Comparison of ENCODE assay signal across 8 cellular contexts in genomic region chr3:149575213-149575961, GRCh38.
DNase-seq lines count a peak whose midpoint lies in the region; ATAC-seq and TF ChIP-seq lines count a peak whose summit lies in the region.

No MANE protein-coding gene starts in this region.

- POLR2A ChIA-PET in OCI-LY7 (lab: Charles Lee), result no interaction called here

- no peaks in the 10 kb centered on the region for H3K9me2 ChIP-seq in OCI-LY7 (ENCODE audit: insufficient read depth, low read length)

- peak in 1 of 2 donors; percentile 20 for ATAC-seq in gastrocnemius medialis
- no peak for ATAC-seq in GM18870 (IDR thresholded peaks at IDR 0.05; ENCODE audit: unreplicated experiment)
- no peak for ATAC-seq in HG03432 (IDR thresholded peaks at IDR 0.05; ENCODE audit: unreplicated experiment)

- H3K4me2 ChIP-seq in OCI-LY7 (ENCODE audit: low read length), result no peak overlapping the region

- BruUV-seq in OCI-LY7 (replicated peaks; lab: Mats Ljungman, UMichigan), result no TSS peak

- H3K9me3 ChIP-seq in gastrocnemius medialis (no peaks in the 10 kb centered on the region), OCI-LY7 (ENCODE audit: low read length) (no peaks in the 10 kb centered on the region)

- CTCF ChIA-PET in OCI-LY7 (lab: Charles Lee; ENCODE audit: unreplicated experiment), result no interaction called here

- in situ Hi-C loops in SK-MEL-5 (cut with HindIII; ENCODE audit: low pct_unique_long_range_greater_than_20kb, low sequenced_read_pairs) (no loop called here), gastrocnemius medialis (cut with MboI; ENCODE audit: low sequenced_read_pairs in 4 of 4) (no loop called here)

- no peak for TF ChIP-seq POLR2A in gastrocnemius medialis (IDR thresholded peaks at IDR 0.05)

- no peaks in the 10 kb centered on the region for H4K20me1 ChIP-seq in OCI-LY7 (ENCODE audit: insufficient read depth, low read length)

- H3K36me3 ChIP-seq in gastrocnemius medialis (no peaks in the 10 kb centered on the region), OCI-LY7 (ENCODE audit: insufficient read depth, low read length) (no peaks in the 10 kb centered on the region)

- peak overlapping the region; percentile 2 to 25 for H3K4me3 ChIP-seq in foreskin fibroblast (ENCODE audit: low read depth in 1 of 2, low read length in 2 of 2)
- H3K4me3 ChIP-seq in gastrocnemius medialis, result peak overlapping the region in 1 of 4 donors; percentile 5
- no peak overlapping the region for H3K4me3 ChIP-seq in OCI-LY7 (ENCODE audit: low read depth, low read length, poor library complexity, severe bottlenecking)

- peak overlapping the region; percentile 57 to 72 (median 66) for H3K27ac ChIP-seq in gastrocnemius medialis
- no peak overlapping the region for H3K27ac ChIP-seq in OCI-LY7 (ENCODE audit: low read depth, low read length, poor library complexity, severe bottlenecking)

- no peak overlapping the region for H2AFZ ChIP-seq in OCI-LY7 (ENCODE audit: low read length)

- peaks cover 80 to 91% of the 10 kb centered on the region in 2 donors for H3K4me1 ChIP-seq in gastrocnemius medialis
- no peaks in the 10 kb centered on the region for H3K4me1 ChIP-seq in OCI-LY7 (ENCODE audit: insufficient read depth, low read length, poor library complexity, severe bottlenecking)

- DNase-seq in ELR (ENCODE audit: low read depth) (peak; percentile 95), SK-MEL-5 (ENCODE audit: low read depth, low spot score) (peak; percentile 87), foreskin fibroblast (peak; percentile 96), gastrocnemius medialis (peak in 1 of 2 donors; percentile 17), NCI-H748 treated with DMSO at 0.1 percent for 48 hours (lab: John Stamatoyannopoulos, UW) (no peak), OCI-LY7 (ENCODE audit: low spot score) (no peak)

- TF ChIP-seq CTCF in foreskin fibroblast (IDR thresholded peaks at IDR 0.05; ENCODE audit: low read depth, low read length), result no peak
- no peak for TF ChIP-seq CTCF in gastrocnemius medialis (IDR thresholded peaks at IDR 0.05 in 4 of 5, conservative IDR thresholded peaks at IDR 0.05 in 1 of 5)
- TF ChIP-seq CTCF in OCI-LY7 (conservative IDR thresholded peaks at IDR 0.05; ENCODE audit: low read length), result no peak

- intact Hi-C loops in gastrocnemius medialis (cut with DNase I; ENCODE audit: low total_unique reads) (no loop called here), OCI-LY7 (cut with micrococcal nuclease; ENCODE audit: unreplicated experiment) (no loop called here)

- no peaks in the 10 kb centered on the region for H3K79me2 ChIP-seq in OCI-LY7 (ENCODE audit: insufficient read depth, low read depth, low read length)

- no peaks in the 10 kb centered on the region for H3K27me3 ChIP-seq in gastrocnemius medialis

Comparison
In these comparisons a context has a peak if more than half of its experiments do, and no peak if none do; other contexts are left out.
1. DNase-seq: peak in ELR (single experiment), SK-MEL-5 (single experiment) and foreskin fibroblast (2 of 2); none in NCI-H748 treated with DMSO at 0.1 percent for 48 hours (single experiment) and OCI-LY7 (single experiment).